In genomic region chr7:116671111-116671510, GRCh38 we compare ENCODE assay signal across 8 cellular contexts. TPM values are rescaled to one million over a fixed set of nuclear protein-coding genes. Genes with fewer than 3 reads are reported as not detected.
A peak's percentile ranks its signal among the peaks of the same experiment; 100 is the strongest.
DNase-seq lines count a peak whose midpoint lies in the region; ATAC-seq, FAIRE-seq and TF ChIP-seq lines count a peak whose summit lies in the region.

No MANE protein-coding gene starts in this region.

- intact Hi-C loops in ovary (cut with DNase I): no loop called here

- H3K9ac ChIP-seq in Karpas-422 (ENCODE audit: low read length) (peak overlapping the region; percentile 97), adipocyte (ENCODE audit: low read length) (peak overlapping the region; percentile 76)

- H3K9me3 Mint-ChIP-seq in immature natural killer cell: peaks cover 0 to 2% (median 0%) of the 10 kb centered on the region in 6 donors

- TF ChIP-seq POLR2A in ovary (IDR thresholded peaks at IDR 0.05): no peak

- H3K36me3 ChIP-seq in Karpas-422 (ENCODE audit: insufficient read depth, low read length) (peaks cover 4% of the 10 kb centered on the region; the same call in 1 of the 2 replicates), adipocyte (ENCODE audit: control insufficient read depth, insufficient read depth, low read length, severe bottlenecking) (no peaks in the 10 kb centered on the region), small intestine (ENCODE audit: control insufficient read depth in 2 of 2, insufficient read depth in 2 of 2, low read length in 2 of 2) (no peaks in the 10 kb centered on the region), ovary (no peaks in the 10 kb centered on the region)

- H3K9me3 ChIP-seq in Karpas-422 (ENCODE audit: low read length) (no peaks in the 10 kb centered on the region), adipocyte (ENCODE audit: control insufficient read depth, low read length) (no peaks in the 10 kb centered on the region), small intestine (ENCODE audit: control insufficient read depth, low read depth) (no peaks in the 10 kb centered on the region), ovary (no peaks in the 10 kb centered on the region)

- H3K27me3 ChIP-seq in Karpas-422 (ENCODE audit: low read length): no peaks in the 10 kb centered on the region
- H3K27me3 ChIP-seq in adipocyte (replicated peaks; ENCODE audit: control insufficient read depth, insufficient read depth, low read length): no peaks in the 10 kb centered on the region
- no peaks in the 10 kb centered on the region for H3K27me3 ChIP-seq in small intestine (ENCODE audit: control insufficient read depth in 2 of 2, insufficient read depth in 2 of 2, low read length in 2 of 2)
- no peaks in the 10 kb centered on the region for H3K27me3 ChIP-seq in ovary

- H3K36me3 Mint-ChIP-seq in immature natural killer cell: no peaks in the 10 kb centered on the region

- peak overlapping the region; percentile 92 for H3K27ac ChIP-seq in Karpas-422 (ENCODE audit: low read length)
- H3K27ac ChIP-seq in small intestine (ENCODE audit: low read depth in 1 of 2, low read length in 1 of 2): no peak overlapping the region
- H3K27ac ChIP-seq in ovary: no peak overlapping the region

- H2AFZ ChIP-seq in Karpas-422 (ENCODE audit: low read length): peak overlapping the region; percentile 94

- peaks cover 32% of the 10 kb centered on the region for H3K4me1 ChIP-seq in Karpas-422 (ENCODE audit: low read length)
- peaks cover 6% of the 10 kb centered on the region for H3K4me1 ChIP-seq in adipocyte (ENCODE audit: control insufficient read depth, insufficient read depth, low read length)
- peaks cover 0 to 3% of the 10 kb centered on the region in 2 donors for H3K4me1 ChIP-seq in small intestine (ENCODE audit: control insufficient read depth in 2 of 2, insufficient read depth in 1 of 2, low read depth in 1 of 2, low read length in 1 of 2)
- H3K4me1 ChIP-seq in ovary (ENCODE audit: insufficient read depth): peaks cover 1% of the 10 kb centered on the region

- no peak for DNase-seq in Karpas-422
- DNase-seq in adipocyte (ENCODE audit: low read depth): no peak
- DNase-seq in immature natural killer cell: no peak
- DNase-seq in small intestine: peak; percentile 20
- DNase-seq in ovary: no peak
- DNase-seq in kidney glomerular epithelial cell (lab: John Stamatoyannopoulos, UW): no peak
- DNase-seq in DMS79 treated with DMSO at 0.1 percent for 48 hours (lab: John Stamatoyannopoulos, UW): no peak

- no peak for ATAC-seq in GM21360 (IDR thresholded peaks at IDR 0.05; ENCODE audit: unreplicated experiment)

- no peak overlapping the region for H3K27ac Mint-ChIP-seq in immature natural killer cell

- H3K4me2 ChIP-seq in Karpas-422 (ENCODE audit: low read depth, low read length, poor library complexity, severe bottlenecking): peak overlapping the region; percentile 85

- peaks cover 3 to 7% of the 10 kb centered on the region in 2 donors for H3K4me1 Mint-ChIP-seq in immature natural killer cell

- H3K4me3 ChIP-seq in Karpas-422 (ENCODE audit: low read length) (peak overlapping the region; percentile 70), adipocyte (ENCODE audit: low read length) (peak overlapping the region; percentile 87), small intestine (ENCODE audit: low read depth in 1 of 2, low read length in 2 of 2) (no peak overlapping the region), ovary (no peak overlapping the region)

- no peak for FAIRE-seq in small intestine (lab: Jason Lieb, UNC)

- no peaks in the 10 kb centered on the region for H3K9me2 ChIP-seq in Karpas-422 (replicated peaks; ENCODE audit: insufficient read depth, low read length)

- WGBS in small intestine, 3 donors: 17 to 65% (median 40%) methylated on average over 7 of the region's 7 CpGs
- 82 to 89% (median 83%) methylated on average over 7 of the region's 7 CpGs for WGBS in ovary, 3 donors

- H3K79me2 ChIP-seq in Karpas-422 (ENCODE audit: low read length): peaks cover 47% of the 10 kb centered on the region

- H4K20me1 ChIP-seq in Karpas-422 (ENCODE audit: insufficient read depth, low read depth, low read length): no peaks in the 10 kb centered on the region

- H3K27me3 Mint-ChIP-seq in immature natural killer cell (ENCODE audit: low read depth in 3 of 3): peaks cover 4 to 12% (median 7%) of the 10 kb centered on the region in 3 donors

- no peak for TF ChIP-seq EP300 in ovary (IDR thresholded peaks at IDR 0.05)

- TF ChIP-seq CTCF in ovary (IDR thresholded peaks at IDR 0.05): no peak

- peak overlapping the region in 4 of 5 donors; percentile 24 to 71 (median 64) for H3K4me3 Mint-ChIP-seq in immature natural killer cell

RNA-seq across cellular contexts. Expression of gene MET, which starts 0.9 kb away (rescaled TPM):
- total RNA-seq in Karpas-422 (2014; rRNA removed; shearing (Covaris generic); ENCODE audit: low replicate concordance): 118 and 158 TPM in 2 replicates
- polyA plus RNA-seq in immature natural killer cell (not detected), small intestine (10 to 100 TPM in 1 of 3 donors, 1 to 10 TPM in 2; 2.7 to 12.4 (median 4.1) TPM), ovary (1 to 10 TPM; 1.3 to 5.9 TPM)
- total RNA-seq in ovary: 10 to 100 TPM in 1 of 7 donors, 1 to 10 TPM in 6; 2.8 to 33.9 (median 5.8) TPM

Comparison
In these comparisons a context has a peak if more than half of its experiments do, and no peak if none do; other contexts are left out.
1. H3K4me3 ChIP-seq: peak in Karpas-422 (single experiment) and adipocyte (single experiment); none in small intestine (0 of 2) and ovary (single experiment).